In the genomic region with DNA sequence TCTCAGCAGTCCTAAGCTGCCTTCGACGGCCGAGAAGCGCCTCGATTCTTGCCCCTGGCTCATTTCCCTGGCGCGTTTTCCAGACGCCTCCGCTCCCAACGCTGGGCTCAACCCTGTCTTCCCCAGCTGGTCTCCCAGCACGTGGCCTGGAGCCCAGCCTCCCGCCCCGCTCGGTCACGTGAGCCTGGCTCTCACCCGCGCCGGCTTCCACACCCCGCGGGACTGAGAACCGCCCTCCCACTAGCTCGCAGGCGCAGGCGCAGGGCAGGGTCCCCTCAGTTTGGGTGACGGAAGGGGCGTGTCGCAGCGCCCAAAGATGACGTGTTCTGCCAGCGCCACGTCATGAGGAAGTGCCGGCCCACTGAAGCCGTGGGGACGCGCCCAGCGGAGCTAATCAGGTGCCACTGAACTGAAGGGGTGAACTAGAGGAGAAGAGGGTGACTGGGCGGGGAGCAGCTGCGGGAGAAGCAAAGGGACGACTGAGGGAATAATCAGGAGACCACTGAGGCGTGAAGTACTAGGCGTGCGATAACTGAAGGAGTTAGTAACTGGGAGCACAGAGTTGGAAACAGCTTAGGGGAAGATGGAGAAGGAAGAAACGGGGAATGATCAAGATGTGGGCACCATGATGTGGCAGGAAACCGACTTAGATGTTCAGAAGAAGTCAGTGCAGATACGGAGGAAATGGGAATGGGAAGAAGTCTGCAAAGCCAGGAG, we compare ENCODE assay signal across 8 cellular contexts. TPM values are rescaled to one million over a fixed set of nuclear protein-coding genes. Genes with fewer than 3 reads are reported as not detected.
A peak's percentile ranks its signal among the peaks of the same experiment; 100 is the strongest.
DNase-seq lines count a peak whose midpoint lies in the region; ATAC-seq and TF ChIP-seq lines count a peak whose summit lies in the region.

DHDDS (plus strand) TSS at position 343 of the 717 bp plus-strand sequence. CDS start 625 bp downstream, outside the sequence.

- peaks cover 3% of the 10 kb centered on the region for H3K36me3 Mint-ChIP-seq in progenitor cell of endocrine pancreas (ENCODE audit: insufficient read depth)

- peak; percentile 99 for DNase-seq in GM13976 (ENCODE audit: low spot score)
- DNase-seq in NCI-H146 treated with DMSO at 0.1 percent for 48 hours (lab: John Stamatoyannopoulos, UW; ENCODE audit: unreplicated experiment): peak; percentile 90
- DNase-seq in amniotic epithelial cell (ENCODE audit: low read depth): peak; percentile 96
- DNase-seq in heart left ventricle: peak; percentile 98 to 99 (median 99)
- peak; percentile 95 for DNase-seq in progenitor cell of endocrine pancreas (ENCODE audit: low spot score, unreplicated experiment)
- DNase-seq in ureter (ENCODE audit: low spot score): peak; percentile 99

- H3K27me3 Mint-ChIP-seq in progenitor cell of endocrine pancreas: no peaks in the 10 kb centered on the region

- H3K27ac Mint-ChIP-seq in progenitor cell of endocrine pancreas: peak within 1 kb of the TSS; percentile 95

- peak within 1 kb of the TSS in 11 of 12 donors; percentile 66 to 84 (median 77) for H3K27ac ChIP-seq in heart left ventricle

- peak within 1 kb of the TSS; percentile 93 for H3K4me3 Mint-ChIP-seq in progenitor cell of endocrine pancreas (ENCODE audit: low read depth)

- intact Hi-C loops in T-helper 1 cell treated with Interleukin-12 subunit alpha and Interleukin-12 subunit beta and Interleukin-4 antibody, amounts not matched to agents 30 ng/mL and 1 ng/mL, for 36 hours (cut with micrococcal nuclease): loop anchor here (1.0 to 10.0 kb wide), 13 partner anchors 40 to 1002 kb away; partner anchors contain the start of genes CEP85, HMGN2, MACO1 and SFN
- intact Hi-C loops in heart left ventricle (cut with DNase I): loop anchor here in 3 of 10 donors (2.0 to 5.0 kb wide), 3 partner anchors 35 to 41 kb away; partner anchors contain the start of gene HMGN2 (in 2 of the 3)

- peak in 1 of 2 donors; percentile 81 for TF ChIP-seq POLR2A in heart left ventricle (IDR thresholded peaks at IDR 0.05)

- peak within 1 kb of the TSS; percentile 50 to 84 (median 70) for H3K4me3 ChIP-seq in heart left ventricle

- in situ Hi-C loops in GM13976 (cut with MboI; ENCODE audit: low sequenced_read_pairs, unreplicated experiment): no loop called here

- TF ChIP-seq CTCF in GM13976 (IDR thresholded peaks at IDR 0.05; ENCODE audit: borderline replicate concordance, control extremely low read depth, extremely low read depth, insufficient read depth, missing control alignments) (no peak), heart left ventricle (IDR thresholded peaks at IDR 0.05) (no peak), progenitor cell of endocrine pancreas (IDR thresholded peaks at IDR 0.05; ENCODE audit: unreplicated experiment) (no peak)

- H3K27me3 ChIP-seq in heart left ventricle: no peaks in the 10 kb centered on the region

- WGBS in heart left ventricle, 4 donors: 0% methylated on average over 21 to 45 of the region's 45 CpGs

- ATAC-seq in HG02870 (IDR thresholded peaks at IDR 0.05; ENCODE audit: unreplicated experiment) (peak; percentile 92), heart left ventricle (peak; percentile 99 to 100 (median 100))

- no peaks in the 10 kb centered on the region for H3K9me3 ChIP-seq in heart left ventricle

- peaks cover 9% of the 10 kb centered on the region for H3K4me1 Mint-ChIP-seq in progenitor cell of endocrine pancreas (ENCODE audit: low read depth)

- H3K4me1 ChIP-seq in heart left ventricle: peaks cover 0 to 29% (median 20%) of the 10 kb centered on the region in 12 donors

- H3K9me3 Mint-ChIP-seq in progenitor cell of endocrine pancreas (ENCODE audit: low read depth): no peaks in the 10 kb centered on the region

- H3K36me3 ChIP-seq in heart left ventricle: peaks cover 0 to 35% (median 19%) of the 10 kb centered on the region in 9 donors

RNA-seq across cellular contexts. Expression of gene DHDDS, which starts in this region (rescaled TPM):
- total RNA-seq in T-helper 1 cell treated with Interleukin-12 subunit alpha and Interleukin-12 subunit beta and Interleukin-4 antibody, amounts not matched to agents 30 ng/mL and 1 ng/mL, for 36 hours: 63.7 and 65.4 TPM in 2 replicates
- total RNA-seq in heart left ventricle: 10 to 100 TPM; 14.1 to 45.0 (median 29.9) TPM
- polyA plus RNA-seq in heart left ventricle: 10 to 100 TPM; 22.0 to 44.6 TPM
- 44.4 and 51.5 TPM in 2 replicates for total RNA-seq in progenitor cell of endocrine pancreas
- 59.7 TPM for total RNA-seq in ureter

Comparison
In these comparisons a context has a peak if more than half of its experiments do, and no peak if none do; other contexts are left out.
1. Peak in every context shown above with its lines: DNase-seq, ATAC-seq, H3K4me3 ChIP-seq and H3K27ac ChIP-seq.